In genomic region chr2:85589982-85590791, GRCh38 we compare ENCODE assay signal across 9 cellular contexts. TPM values are rescaled to one million over a fixed set of nuclear protein-coding genes. Genes with fewer than 3 reads are reported as not detected.
DNase-seq lines count a peak whose midpoint lies in the region; ATAC-seq, FAIRE-seq and TF ChIP-seq lines count a peak whose summit lies in the region.
"Had no signal": no experiment of that assay in that cellular context is flagged by ENCODE, and none has a peak within 500 bp of the region (broad histone marks: within the 10 kb centered on the region; RNA-seq: fewer than 3 reads in every experiment).

No MANE protein-coding gene starts in this region.

- H3K4me3 ChIP-seq in fibroblast of the aortic adventitia (ENCODE audit: low read depth, low read length) = no peak overlapping the region
- no peak overlapping the region for H3K4me3 ChIP-seq in retinal pigment epithelial cell (ENCODE audit: low read length)

- peak; percentile 56 for DNase-seq in Daoy (ENCODE audit: low read depth)
- peak; percentile 82 for DNase-seq in RCC 7860 (ENCODE audit: low spot score)
- DNase-seq in fibroblast of the aortic adventitia (ENCODE audit: low read depth) = peak; percentile 100
- peak; percentile 57 for DNase-seq in retinal pigment epithelial cell (ENCODE audit: low read depth)
- DNase-seq in cerebellar cortex (ENCODE audit: low spot score) = no peak
- no peak for DNase-seq in DMS 273 (lab: John Stamatoyannopoulos, UW; ENCODE audit: unreplicated experiment)

- no peak for ATAC-seq in GM18867 (IDR thresholded peaks at IDR 0.05; ENCODE audit: unreplicated experiment)
- no peak for ATAC-seq in HG02884 (IDR thresholded peaks at IDR 0.05; ENCODE audit: unreplicated experiment)
- ATAC-seq: SK-N-SH treated with all-trans-retinoic acid at 6 μM for 48 hours had no signal

- no peak for FAIRE-seq in RCC 7860 (lab: Jason Lieb, UNC)

- TF ChIP-seq CTCF in fibroblast of the aortic adventitia (IDR thresholded peaks at IDR 0.05; ENCODE audit: insufficient read depth, low read length) = no peak
- TF ChIP-seq CTCF in retinal pigment epithelial cell (conservative IDR thresholded peaks at IDR 0.05; ENCODE audit: low read depth, low read length) = no peak

RNA-seq across cellular contexts. Expression of gene RNF181, which starts 5.4 kb away (rescaled TPM):
- total RNA-seq in Daoy (2014; rRNA removed; shearing (Covaris generic)) = 314 and 360 TPM in 2 replicates
- 86.7 and 213 TPM in 2 replicates for total RNA-seq in fibroblast of the aortic adventitia (ENCODE audit: low replicate concordance)

RNA-seq across cellular contexts. Expression of gene VAMP5, which starts 6.0 kb away (rescaled TPM):
- total RNA-seq in Daoy (2014; rRNA removed; shearing (Covaris generic)) = 2.1 and 2.6 TPM in 2 replicates
- total RNA-seq in fibroblast of the aortic adventitia (ENCODE audit: low replicate concordance) = 33.8 and 56.2 TPM in 2 replicates

RNA-seq across cellular contexts. Expression of gene TMEM150A, which starts 12.3 kb away (rescaled TPM):
- 0.65 and 4.0 TPM in 2 replicates for total RNA-seq in Daoy (2014; rRNA removed; shearing (Covaris generic))
- 7.4 and 8.6 TPM in 2 replicates for total RNA-seq in fibroblast of the aortic adventitia (ENCODE audit: low replicate concordance)

RNA-seq across cellular contexts. Expression of gene VAMP8, which starts 12.8 kb away (rescaled TPM):
- 6.0 and 9.8 TPM in 2 replicates for total RNA-seq in Daoy (2014; rRNA removed; shearing (Covaris generic))
- 0.54 and 1.7 TPM in 2 replicates for total RNA-seq in fibroblast of the aortic adventitia (ENCODE audit: low replicate concordance)

RNA-seq across cellular contexts. Expression of gene C2orf68, which starts 21.7 kb away (rescaled TPM):
- total RNA-seq in Daoy (2014; rRNA removed; shearing (Covaris generic)) = 9.4 and 20.0 TPM in 2 replicates
- total RNA-seq in fibroblast of the aortic adventitia (ENCODE audit: low replicate concordance) = 4.6 and 22.2 TPM in 2 replicates

Comparison
In these comparisons a context has a peak if more than half of its experiments do, and no peak if none do; other contexts are left out.
1. DNase-seq: peak in Daoy (single experiment), RCC 7860 (single experiment), fibroblast of the aortic adventitia (single experiment) and retinal pigment epithelial cell (single experiment); none in cerebellar cortex (single experiment) and DMS 273 (single experiment).